In the genomic region with DNA sequence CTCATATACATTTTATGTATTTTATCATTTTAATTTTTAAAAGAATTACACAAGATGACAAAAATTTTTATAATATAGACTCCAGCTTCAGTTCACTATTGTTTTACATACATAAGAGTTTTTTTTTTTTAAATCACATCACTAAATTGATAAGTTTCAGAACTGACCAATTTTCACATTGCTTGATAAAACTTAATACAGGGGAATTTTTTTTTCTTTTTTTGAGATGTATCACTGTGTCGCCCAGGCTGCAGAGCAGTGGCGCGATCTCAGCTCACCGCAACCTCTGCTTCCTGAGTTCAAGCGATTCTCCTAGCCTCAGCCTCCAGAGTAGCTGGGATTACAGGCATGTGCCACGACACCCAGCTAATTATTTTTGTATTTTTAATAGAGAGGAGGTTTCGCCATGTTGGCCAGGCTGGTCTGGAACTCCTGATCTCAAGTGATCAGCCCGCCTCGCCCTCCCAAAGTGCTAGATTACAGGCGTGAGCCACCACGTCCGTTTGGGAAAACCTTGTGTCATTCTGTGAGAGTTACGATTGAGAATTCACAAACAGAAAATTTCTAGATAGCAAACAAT, we compare ENCODE assay signal across 9 cellular contexts. TPM values are rescaled to one million over a fixed set of nuclear protein-coding genes. Genes with fewer than 3 reads are reported as not detected.
DNase-seq lines count a peak whose midpoint lies in the region; ATAC-seq, FAIRE-seq and TF ChIP-seq lines count a peak whose summit lies in the region.
"Had no signal": no experiment of that assay in that cellular context is flagged by ENCODE, and none has a peak within 500 bp of the region (broad histone marks: within the 10 kb centered on the region; RNA-seq: fewer than 3 reads in every experiment).

No MANE protein-coding gene starts in this region.

- no peaks in the 10 kb centered on the region for H3K4me1 ChIP-seq in BE2C

- no peaks in the 10 kb centered on the region for H3K9me3 ChIP-seq in BE2C

- no peaks in the 10 kb centered on the region for H3K36me3 ChIP-seq in BE2C

- no peak for TF ChIP-seq CTCF in BE2C (IDR thresholded peaks at IDR 0.05; ENCODE audit: low read depth, low read length)

- peaks cover 7 to 55% of the 10 kb centered on the region in 2 donors for H3K27me3 Mint-ChIP-seq in T-cell

- peak; percentile 41 for DNase-seq in BE2C
- DNase-seq in GM18507 (ENCODE audit: extremely low spot score, insufficient read length, low read depth) = no peak
- peak in 15 of 34 experiments; percentile 10 to 47 (median 28) for DNase-seq in T-cell
- DNase-seq in foreskin melanocyte = peak; percentile 29
- no peak for DNase-seq in ecto neural progenitor cell (ENCODE audit: low spot score)
- no peak for DNase-seq in HCEC 1CT

- peak overlapping the region; percentile 7 to 36 for H3K27ac Mint-ChIP-seq in T-cell

- peak overlapping the region; percentile 32 to 66 (median 37) for H3K4me3 Mint-ChIP-seq in T-cell

- peaks cover 0 to 2% (median 0%) of the 10 kb centered on the region in 3 donors for H3K9me3 Mint-ChIP-seq in T-cell

- H3K4me1 Mint-ChIP-seq in T-cell = peaks cover 43 to 61% (median 52%) of the 10 kb centered on the region in 3 donors

- H3K27me3 ChIP-seq in BE2C = no peaks in the 10 kb centered on the region

- peak in 1 of 4 experiments; percentile 56 for ATAC-seq in T-cell (replicated peaks in 1 of 4)
- ATAC-seq in GM18520 (IDR thresholded peaks at IDR 0.05; ENCODE audit: unreplicated experiment) = no peak
- ATAC-seq in GM18498 (IDR thresholded peaks at IDR 0.05; ENCODE audit: unreplicated experiment) = no peak

- peak overlapping the region; percentile 91 for H3K4me3 ChIP-seq in BE2C (ENCODE audit: low read depth, low read length)

- CTCF ChIA-PET in T-cell (lab: Charles Lee) = interaction anchor here in 1 of 2 donors (0.5 to 2.3 kb wide), 10 partner anchors 11 to 303 kb away, joined by 3 to 6 read pairs (median 4); a partner anchor contains a TSS

- POLR2A ChIA-PET in T-cell (lab: Charles Lee) = interaction anchor here (0.6 to 1.7 kb wide), 5 partner anchors 21 to 112 kb away, joined by 3 to 10 read pairs (median 4); a partner anchor contains a TSS

- peak; percentile 61 for FAIRE-seq in GM18507 (lab: Jason Lieb, UNC)
- FAIRE-seq: islet of Langerhans had no signal

- H3K36me3 Mint-ChIP-seq in T-cell = no peaks in the 10 kb centered on the region

RNA-seq across cellular contexts. Expression of a gene that starts 36.6 kb away (rescaled TPM):
- polyA plus RNA-seq in BE2C (2012; ENCODE audit: insufficient read depth, insufficient read length, low read depth) = 4.9 TPM
- total RNA-seq in T-cell = 100 to 1,000 TPM; 135 to 314 (median 224) TPM

RNA-seq across cellular contexts. Expression of a gene that starts 54.6 kb away (rescaled TPM):
- polyA plus RNA-seq in BE2C (2012; ENCODE audit: insufficient read depth, insufficient read length, low read depth) = 3.6 TPM
- total RNA-seq in T-cell = 10 to 100 TPM; 18.6 to 29.2 (median 21.3) TPM

Comparison
In these comparisons a context has a peak if more than half of its experiments do, and no peak if none do; other contexts are left out.
1. DNase-seq: peak in BE2C (single experiment) and foreskin melanocyte (single experiment); none in GM18507 (single experiment), ecto neural progenitor cell (single experiment) and HCEC 1CT (single experiment).